In genomic region chrX:139933904-139934303, GRCh38 we compare ENCODE assay signal across 9 cellular contexts. TPM values are rescaled to one million over a fixed set of nuclear protein-coding genes. Genes with fewer than 3 reads are reported as not detected.
DNase-seq lines count a peak whose midpoint lies in the region; ATAC-seq and TF ChIP-seq lines count a peak whose summit lies in the region.
"Had no signal": no experiment of that assay in that cellular context is flagged by ENCODE, and none has a peak within 500 bp of the region (broad histone marks: within the 10 kb centered on the region; RNA-seq: fewer than 3 reads in every experiment).

No MANE protein-coding gene starts in this region.

- H3K4me1 Mint-ChIP-seq in naive thymus-derived CD8-positive, alpha-beta T cell, result peaks cover 5 to 26% (median 17%) of the 10 kb centered on the region in 4 donors

- peaks cover 29% of the 10 kb centered on the region for H3K79me2 ChIP-seq in Karpas-422 (ENCODE audit: low read length)

- H3K27me3 Mint-ChIP-seq in naive thymus-derived CD8-positive, alpha-beta T cell, result peaks cover 0 to 3% (median 0%) of the 10 kb centered on the region in 5 donors

- DNase-seq in AG09309 (ENCODE audit: low read depth) (no peak), Karpas-422 (no peak), choroid plexus epithelial cell (ENCODE audit: low read depth) (no peak), anterior cingulate cortex (lab: John Stamatoyannopoulos, UW) (no peak), kidney glomerular epithelial cell (lab: John Stamatoyannopoulos, UW) (no peak)
- DNase-seq in naive thymus-derived CD8-positive, alpha-beta T cell, result no peak
- no peak for DNase-seq in stimulated activated CD4-positive, alpha-beta T cell treated with anti-CD3 and anti-CD28 coated beads, Interleukin-12 subunit alpha, Interleukin-12 subunit beta, amount 100 ng/mL, for 4 hours

- peak overlapping the region; percentile 88 for H2AFZ ChIP-seq in Karpas-422 (ENCODE audit: low read length)

- H3K27ac ChIP-seq in Karpas-422 (ENCODE audit: low read length), result peak overlapping the region; percentile 79; the same call in 1 of the 2 replicates

- H3K4me2 ChIP-seq in Karpas-422 (ENCODE audit: low read depth, low read length, poor library complexity, severe bottlenecking), result peak overlapping the region; percentile 84

- H3K4me3 Mint-ChIP-seq in naive thymus-derived CD8-positive, alpha-beta T cell, result peak overlapping the region; percentile 30 to 95 (median 91)

- no peaks in the 10 kb centered on the region for H3K9me2 ChIP-seq in Karpas-422 (replicated peaks; ENCODE audit: insufficient read depth, low read length)

- H3K27me3 ChIP-seq in Karpas-422 (ENCODE audit: low read length), result no peaks in the 10 kb centered on the region

- H3K4me3 ChIP-seq in AG09309 (ENCODE audit: control insufficient read depth, low read depth, low read length) (peak overlapping the region; percentile 78), Karpas-422 (ENCODE audit: low read length) (peak overlapping the region; percentile 74), choroid plexus epithelial cell (ENCODE audit: low read depth, low read length) (peak overlapping the region; percentile 69)

- peaks cover 24% of the 10 kb centered on the region for H3K4me1 ChIP-seq in Karpas-422 (ENCODE audit: low read length)

- no peaks in the 10 kb centered on the region for H3K36me3 ChIP-seq in Karpas-422 (ENCODE audit: insufficient read depth, low read length)

- POLR2A ChIA-PET in naive thymus-derived CD8-positive, alpha-beta T cell (lab: Charles Lee), result no interaction called here

- H3K9ac ChIP-seq in Karpas-422 (ENCODE audit: low read length), result peak overlapping the region; percentile 77

- no peak for ATAC-seq in naive thymus-derived CD8-positive, alpha-beta T cell
- no peak for ATAC-seq in HG02981 (IDR thresholded peaks at IDR 0.05; ENCODE audit: unreplicated experiment)

- H4K20me1 ChIP-seq in Karpas-422 (ENCODE audit: insufficient read depth, low read depth, low read length), result no peaks in the 10 kb centered on the region

- H3K9me3 ChIP-seq in Karpas-422 (ENCODE audit: low read length), result no peaks in the 10 kb centered on the region

- TF ChIP-seq CTCF in AG09309 (IDR thresholded peaks at IDR 0.05; ENCODE audit: control insufficient read depth, insufficient read depth, low read depth, low read length, missing control alignments), result no peak
- TF ChIP-seq CTCF in choroid plexus epithelial cell (conservative IDR thresholded peaks at IDR 0.05; ENCODE audit: low read depth, low read length), result no peak

- no peaks in the 10 kb centered on the region for H3K9me3 Mint-ChIP-seq in naive thymus-derived CD8-positive, alpha-beta T cell

- H3K36me3 Mint-ChIP-seq in naive thymus-derived CD8-positive, alpha-beta T cell, result no peaks in the 10 kb centered on the region

- peak overlapping the region in 5 of 10 donors; percentile 91 to 98 (median 95) for H3K27ac Mint-ChIP-seq in naive thymus-derived CD8-positive, alpha-beta T cell

RNA-seq across cellular contexts. Expression of gene ATP11C, which starts 1.1 kb away (rescaled TPM):
- total RNA-seq in Karpas-422 (2014; rRNA removed; shearing (Covaris generic); ENCODE audit: low replicate concordance), result 28.2 and 37.4 TPM in 2 replicates
- total RNA-seq in naive thymus-derived CD8-positive, alpha-beta T cell, result 10 to 100 TPM; 35.5 to 37.0 TPM
- 1 to 10 TPM; 2.2 to 7.4 (median 5.7) TPM for polyA plus RNA-seq in naive thymus-derived CD8-positive, alpha-beta T cell

RNA-seq across cellular contexts. Expression of gene CXorf66, which starts 31.4 kb away (rescaled TPM):
- not detected in 2 replicates for total RNA-seq in Karpas-422 (2014; rRNA removed; shearing (Covaris generic); ENCODE audit: low replicate concordance)
- not detected for total RNA-seq in naive thymus-derived CD8-positive, alpha-beta T cell
- polyA plus RNA-seq in naive thymus-derived CD8-positive, alpha-beta T cell, result not detected
- total RNA-seq: glomerular endothelial cell had no signal
